15 cellular contexts compared by ENCODE assay signal in the genomic region with DNA sequence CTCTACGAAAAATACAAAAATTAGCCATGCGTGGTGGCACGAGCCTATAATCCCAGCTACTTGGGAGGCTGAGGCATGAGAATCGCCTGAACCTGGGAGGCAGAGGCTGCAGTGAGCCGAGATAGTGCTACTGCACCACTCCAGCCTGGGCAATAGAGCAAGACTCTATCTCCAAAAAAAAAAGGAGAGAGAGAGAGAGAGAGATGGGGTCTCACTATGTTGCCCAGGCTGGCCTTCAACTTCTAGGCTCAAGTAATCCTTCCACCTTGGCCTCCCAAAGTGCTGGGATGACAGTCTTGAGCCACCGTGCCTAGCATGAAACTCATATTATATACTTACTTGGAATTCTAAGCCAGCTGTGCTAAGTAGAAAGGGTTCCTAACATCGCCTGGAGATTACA. TPM values are rescaled to one million over a fixed set of nuclear protein-coding genes. Genes with fewer than 3 reads are reported as not detected.
DNase-seq lines count a peak whose midpoint lies in the region; ATAC-seq and TF ChIP-seq lines count a peak whose summit lies in the region.
"Had no signal": no experiment of that assay in that cellular context is flagged by ENCODE, and none has a peak within 500 bp of the region (broad histone marks: within the 10 kb centered on the region; RNA-seq: fewer than 3 reads in every experiment).

No MANE protein-coding gene starts in this region.

- H3K9me3 ChIP-seq in esophagus muscularis mucosa, result no peaks in the 10 kb centered on the region
- H3K9me3 ChIP-seq: HAP-1 had no signal

- TF ChIP-seq CTCF in WTC11 (IDR thresholded peaks at IDR 0.05), result no peak
- no peak for TF ChIP-seq CTCF in esophagus muscularis mucosa (IDR thresholded peaks at IDR 0.05)
- no peak for TF ChIP-seq CTCF in glutamatergic neuron (IDR thresholded peaks at IDR 0.05; ENCODE audit: partially characterized antibody, unreplicated experiment)

- TF ChIP-seq POLR2A in esophagus muscularis mucosa (IDR thresholded peaks at IDR 0.05; ENCODE audit: low read depth), result no peak

- intact Hi-C loops in esophagus muscularis mucosa (cut with DNase I), result no loop called here

- H3K9me3 Mint-ChIP-seq in WTC11 (no peaks in the 10 kb centered on the region), glutamatergic neuron (ENCODE audit: unreplicated experiment) (no peaks in the 10 kb centered on the region)
- H3K9me3 Mint-ChIP-seq: CD4-positive, alpha-beta memory T cell had no signal

- H3K27ac ChIP-seq in esophagus muscularis mucosa (replicated peaks in 1 of 4), result no peak overlapping the region

- H3K36me3 ChIP-seq in esophagus muscularis mucosa, result peaks cover 29 to 78% (median 59%) of the 10 kb centered on the region in 4 donors

- no peak overlapping the region for H3K4me3 Mint-ChIP-seq in WTC11
- no peak overlapping the region for H3K4me3 Mint-ChIP-seq in glutamatergic neuron (ENCODE audit: unreplicated experiment)
- H3K4me3 Mint-ChIP-seq: CD4-positive, alpha-beta memory T cell had no signal

- no peak for ATAC-seq in WTC11

- DNase-seq in WTC11 (ENCODE audit: low spot score) (no peak), esophagus muscularis mucosa (ENCODE audit: extremely low spot score) (peak; percentile 68), glutamatergic neuron (no peak), NCI-H1417 treated with DMSO at 0.1 percent for 48 hours (lab: John Stamatoyannopoulos, UW) (no peak)
- DNase-seq: C1 segment of cervical spinal cord; Calu3; CD4-positive, alpha-beta memory T cell; COR-L47; DMS53; DMS79 treated with DMSO at 0.1 percent for 48 hours; GF-D8; GOT3 had no signal

- CTCF ChIA-PET in WTC11 (lab: Charles Lee), result no interaction called here

- no peak overlapping the region for H3K4me3 ChIP-seq in esophagus muscularis mucosa
- H3K4me3 ChIP-seq: HAP-1 had no signal

- no peak for TF ChIP-seq EP300 in esophagus muscularis mucosa (IDR thresholded peaks at IDR 0.05)

- peaks cover 38% of the 10 kb centered on the region for H3K36me3 Mint-ChIP-seq in WTC11
- H3K36me3 Mint-ChIP-seq in glutamatergic neuron (ENCODE audit: unreplicated experiment), result no peaks in the 10 kb centered on the region

- H3K27ac Mint-ChIP-seq in WTC11 (no peak overlapping the region), glutamatergic neuron (ENCODE audit: unreplicated experiment) (no peak overlapping the region)

- 96% methylated on average over 7 of the region's 7 CpGs for WGBS in esophagus muscularis mucosa

- peaks cover 0 to 12% (median 9%) of the 10 kb centered on the region in 4 donors for H3K4me1 ChIP-seq in esophagus muscularis mucosa

- no peaks in the 10 kb centered on the region for H3K27me3 ChIP-seq in esophagus muscularis mucosa

- H3K4me1 Mint-ChIP-seq in WTC11 (no peaks in the 10 kb centered on the region), glutamatergic neuron (ENCODE audit: low read depth, unreplicated experiment) (peaks cover 4% of the 10 kb centered on the region)

- H3K27me3 Mint-ChIP-seq in WTC11 (ENCODE audit: low read depth), result no peaks in the 10 kb centered on the region
- no peaks in the 10 kb centered on the region for H3K27me3 Mint-ChIP-seq in glutamatergic neuron (ENCODE audit: unreplicated experiment)
- H3K27me3 Mint-ChIP-seq: CD4-positive, alpha-beta memory T cell had no signal

- POLR2A ChIA-PET in WTC11 (lab: Charles Lee), result no interaction called here

TF ChIP-seq in WTC11, 78 proteins besides CTCF, POLR2A, EP300 and RAD21:
- TF ChIP-seq ZNF121 (CRISPR knock-in tag; IDR thresholded peaks at IDR 0.05), result 0 out of 2 replicates have a peak, but pooled peaks have one; percentile 21
- no peak for TF ChIP-seq ZNF232 (CRISPR knock-in tag; IDR thresholded peaks at IDR 0.05)
TF ChIP-seq in WTC11: peak in this region for 1.

RNA-seq across cellular contexts. Expression of a gene that starts 29.7 kb away (rescaled TPM):
- total RNA-seq in WTC11 (2021), result 76.7 to 81.7 TPM (median 80.6 TPM) in 3 replicates
- total RNA-seq in esophagus muscularis mucosa, result 10 to 100 TPM; 30.3 to 40.5 (median 32.4) TPM
- total RNA-seq in glutamatergic neuron (ENCODE audit: unreplicated experiment), result 85.8 TPM

RNA-seq across cellular contexts. Expression of a gene that starts 38.5 kb away (rescaled TPM):
- total RNA-seq in WTC11 (2021) (1.5 to 1.7 TPM (median 1.5 TPM) in 3 replicates), esophagus muscularis mucosa (under 1 TPM in 3 of 4 donors, not detected in 1; 0.33 to 0.71 (median 0.63) TPM), glutamatergic neuron (ENCODE audit: unreplicated experiment) (1.1 TPM)
- total RNA-seq: A172, G401 had no signal

RNA-seq across cellular contexts. Expression of a gene that starts 54.1 kb away (rescaled TPM):
- 35.6 to 39.2 TPM (median 38.2 TPM) in 3 replicates for total RNA-seq in WTC11 (2021)
- total RNA-seq in esophagus muscularis mucosa, result 10 to 100 TPM; 22.4 to 40.4 (median 29.2) TPM
- 95.3 TPM for total RNA-seq in glutamatergic neuron (ENCODE audit: unreplicated experiment)

RNA-seq across cellular contexts. Expression of a gene that starts 54.5 kb away (rescaled TPM):
- total RNA-seq in WTC11 (2021) (66.3 to 71.7 TPM (median 70.0 TPM) in 3 replicates), esophagus muscularis mucosa (10 to 100 TPM; 28.5 to 35.7 (median 32.7) TPM), glutamatergic neuron (ENCODE audit: unreplicated experiment) (74.7 TPM)
